In genomic region chr2:103361712-103362111, GRCh38 we compare ENCODE assay signal across 15 cellular contexts.
"Had no signal": no experiment of that assay in that cellular context is flagged by ENCODE, and none has a peak within 500 bp of the region (broad histone marks: within the 10 kb centered on the region; RNA-seq: fewer than 3 reads in every experiment).

No MANE protein-coding gene starts in this region.

- H3K4me1 Mint-ChIP-seq: stimulated activated memory B cell treated with anti-CD40 and anti-IgM and Interleukin-4, amounts not matched to agents 10 μg/mL and 1 μg/mL and 100 μg/mL, for 72 hours had no signal

- H3K9me3 ChIP-seq: right atrium auricular region, vagina had no signal

- H3K36me3 Mint-ChIP-seq: activated naive CD8-positive, alpha-beta T cell; stimulated activated memory B cell treated with anti-CD40 and anti-IgM and Interleukin-4, amounts not matched to agents 10 μg/mL and 1 μg/mL and 100 μg/mL, for 72 hours had no signal

- H3K4me3 Mint-ChIP-seq: activated naive CD8-positive, alpha-beta T cell; activated T-cell treated with anti-CD3 and anti-CD28 coated beads, Interleukin-2, amount 50 U/mL, for 72 hours; nephron; stimulated activated memory B cell treated with anti-CD40 and anti-IgM and Interleukin-4, amounts not matched to agents 10 μg/mL and 1 μg/mL and 100 μg/mL, for 72 hours had no signal

- ATAC-seq: activated T-cell treated with anti-CD3 and anti-CD28 coated beads, Interleukin-2, amount 50 U/mL, for 72 hours; stimulated activated memory B cell treated with anti-CD40 and anti-IgM and Interleukin-4, amounts not matched to agents 10 μg/mL and 1 μg/mL and 100 μg/mL, for 72 hours had no signal

- H3K27me3 ChIP-seq: right atrium auricular region, tibial nerve, vagina had no signal

- H3K27me3 Mint-ChIP-seq: activated naive CD8-positive, alpha-beta T cell; progenitor cell of endocrine pancreas; stimulated activated memory B cell treated with anti-CD40 and anti-IgM and Interleukin-4, amounts not matched to agents 10 μg/mL and 1 μg/mL and 100 μg/mL, for 72 hours had no signal

- H3K36me3 ChIP-seq: right atrium auricular region, tibial nerve, vagina had no signal

- DNase-seq: activated CD8-positive, alpha-beta memory T cell treated with anti-CD3 and anti-CD28 coated beads, Interleukin-2, amount 50 U/mL, for 48 hours; activated gamma-delta T cell; activated T-cell treated with anti-CD3 and anti-CD28 coated beads, Interleukin-2, amount 50 U/mL, for 72 hours; cortex of kidney; effector CD8-positive, alpha-beta T cell; foreskin fibroblast; hippocampal formation; stimulated activated CD4-positive, alpha-beta T cell treated with anti-CD3 and anti-CD28 coated beads, Interleukin-2, amount 100 ng/mL, for 48 hours had no signal

- H3K27ac ChIP-seq: right atrium auricular region, tibial nerve, vagina had no signal

- H3K4me3 ChIP-seq: right atrium auricular region, tibial nerve, vagina had no signal

- H3K27ac Mint-ChIP-seq: activated naive CD8-positive, alpha-beta T cell; activated T-cell treated with anti-CD3 and anti-CD28 coated beads, Interleukin-2, amount 50 U/mL, for 72 hours; nephron; progenitor cell of endocrine pancreas; stimulated activated memory B cell treated with anti-CD40 and anti-IgM and Interleukin-4, amounts not matched to agents 10 μg/mL and 1 μg/mL and 100 μg/mL, for 72 hours had no signal

- H3K4me1 ChIP-seq: right atrium auricular region, tibial nerve, vagina had no signal
